In the genomic region with DNA sequence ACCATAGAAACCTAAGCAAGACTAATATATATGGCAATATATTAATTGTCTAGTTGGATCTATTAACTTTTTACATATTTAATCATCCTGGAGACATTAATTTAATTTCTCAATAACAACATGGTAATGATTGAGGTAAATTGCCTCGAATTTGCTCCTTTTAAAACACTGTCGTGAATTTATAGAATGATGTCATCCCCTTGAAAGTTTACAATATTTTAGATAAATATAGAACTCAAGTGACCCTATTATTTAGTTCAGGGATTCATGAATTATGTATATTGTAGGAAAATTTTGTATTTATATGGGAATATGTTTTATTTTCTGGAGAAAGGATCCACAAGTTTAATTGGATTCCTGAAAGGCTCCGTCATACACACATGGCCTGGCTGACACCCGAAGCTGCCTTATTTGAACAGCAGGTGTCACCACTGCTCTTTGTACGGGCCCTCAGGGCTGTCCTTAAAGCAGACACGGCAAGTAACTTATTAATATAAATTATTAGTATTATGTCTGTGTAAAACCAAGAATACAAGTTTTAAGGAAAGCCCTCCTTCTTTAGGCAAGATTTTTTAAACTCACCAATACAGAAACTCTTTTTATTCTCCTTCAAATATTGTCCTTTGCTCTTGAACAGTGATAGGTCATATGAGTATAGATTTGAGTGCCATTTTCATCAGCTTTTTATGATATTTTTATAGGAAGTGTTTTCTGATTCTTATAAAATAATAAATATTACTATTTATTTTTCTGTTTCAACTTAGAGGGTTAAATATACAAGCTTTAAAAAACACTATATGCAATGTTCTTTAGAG, we compare ENCODE assay signal across 9 cellular contexts.
DNase-seq lines count a peak whose midpoint lies in the region; ATAC-seq and TF ChIP-seq lines count a peak whose summit lies in the region.
"Had no signal": no experiment of that assay in that cellular context is flagged by ENCODE, and none has a peak within 500 bp of the region (broad histone marks: within the 10 kb centered on the region; RNA-seq: fewer than 3 reads in every experiment).

No MANE protein-coding gene starts in this region.

- in situ Hi-C loops in astrocyte of the cerebellum (cut with HindIII; ENCODE audit: low sequenced_read_pairs) = no loop called here

- no peak overlapping the region for H3K4me3 ChIP-seq in astrocyte of the cerebellum (ENCODE audit: low read depth, low read length)
- H3K4me3 ChIP-seq: BLaER1 had no signal

- ATAC-seq in HG02840 (IDR thresholded peaks at IDR 0.05; ENCODE audit: low FRiP score, unreplicated experiment) = peak; percentile 44

- peak; percentile 87 for TF ChIP-seq CTCF in astrocyte of the cerebellum (IDR thresholded peaks at IDR 0.05; ENCODE audit: low read depth, low read length, missing control alignments)

- DNase-seq in NCI-H1436 (lab: John Stamatoyannopoulos, UW) (peak; percentile 48), NCI-H1436 treated with DMSO at 0.1 percent for 48 hours (lab: John Stamatoyannopoulos, UW) (no peak), NCI-H1417 treated with DMSO at 0.1 percent for 48 hours (lab: John Stamatoyannopoulos, UW) (peak; percentile 51), T-helper 9 cell (peak; percentile 48), astrocyte of the cerebellum (ENCODE audit: low read depth) (peak; percentile 69), hippocampal formation (lab: John Stamatoyannopoulos, UW) (peak; percentile 71 to 72), smooth muscle cell of the brain vasculature (ENCODE audit: low read depth, low spot score) (peak; percentile 66)
